In the genomic region with DNA sequence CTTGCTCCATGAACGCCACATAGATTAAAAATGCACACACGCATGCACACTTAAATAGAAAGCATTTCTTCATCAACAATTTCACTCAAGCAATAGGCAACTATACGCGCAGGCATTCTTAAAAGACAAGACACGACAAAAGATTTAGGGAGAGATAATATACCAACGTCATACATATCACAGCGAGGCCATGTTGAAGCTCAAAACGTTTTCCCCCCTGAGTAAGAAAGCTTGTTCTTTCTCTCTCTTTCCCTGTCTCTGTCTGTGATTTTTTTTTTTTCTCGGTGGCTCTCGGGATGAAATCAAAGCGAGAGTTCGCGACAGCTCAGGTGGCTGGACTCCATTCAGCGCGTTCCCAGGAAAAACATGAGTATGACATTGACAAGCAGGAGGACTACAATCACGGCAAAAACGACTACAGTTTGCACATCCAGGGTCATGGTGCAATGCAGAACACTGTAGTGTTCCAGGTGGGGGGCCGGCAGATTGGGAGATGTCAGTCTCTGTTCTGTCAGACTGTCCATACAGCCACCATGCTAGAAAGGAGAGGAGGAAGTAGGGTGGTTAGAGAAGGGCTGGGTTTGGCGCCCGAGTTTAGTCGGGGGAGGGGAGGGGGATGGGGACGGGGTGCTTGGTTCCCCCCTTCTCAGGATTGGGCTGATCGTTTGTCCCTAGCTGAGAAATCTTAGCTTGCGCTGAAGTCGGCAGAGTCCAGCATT, we compare ENCODE assay signal across 8 cellular contexts. TPM values are rescaled to one million over a fixed set of nuclear protein-coding genes. Genes with fewer than 3 reads are reported as not detected.
A peak's percentile ranks its signal among the peaks of the same experiment; 100 is the strongest.
DNase-seq lines count a peak whose midpoint lies in the region; ATAC-seq and TF ChIP-seq lines count a peak whose summit lies in the region.

No MANE protein-coding gene starts in this region.

- H3K27me3 ChIP-seq in Peyer's patch (no peaks in the 10 kb centered on the region), ascending aorta (no peaks in the 10 kb centered on the region)

- intact Hi-C loops in ascending aorta (cut with DNase I): loop anchor here (2.0 to 5.0 kb wide), 3 partner anchors 97 to 451 kb away; a partner anchor contains a TSS

- H3K4me3 ChIP-seq in Peyer's patch (peak overlapping the region; percentile 58 to 77 (median 68)), ascending aorta (peak overlapping the region; percentile 61 to 71)

- H3K36me3 ChIP-seq in Peyer's patch (no peaks in the 10 kb centered on the region), ascending aorta (no peaks in the 10 kb centered on the region)

- DNase-seq in NCI-H1105 treated with DMSO at 0.1 percent for 48 hours (lab: John Stamatoyannopoulos, UW) (peak; percentile 19), NCI-H1105 (lab: John Stamatoyannopoulos, UW) (no peak), Peyer's patch (peak in 2 of 3 donors; percentile 26 to 52), ascending aorta (ENCODE audit: low spot score in 2 of 2) (no peak), iris pigment epithelial cell (ENCODE audit: low read depth) (peak; percentile 26), NCI-H345 (lab: John Stamatoyannopoulos, UW) (no peak)
- peak; percentile 2 to 4 for DNase-seq in stimulated activated CD4-positive, alpha-beta T cell treated with anti-CD3 and anti-CD28 coated beads, Interleukin-2, amount 100 ng/mL, for 48 hours

- ATAC-seq in HG02840 (IDR thresholded peaks at IDR 0.05; ENCODE audit: low FRiP score, unreplicated experiment): peak; percentile 31

- H3K4me1 ChIP-seq in Peyer's patch (no peaks in the 10 kb centered on the region), ascending aorta (no peaks in the 10 kb centered on the region)

- H3K9me3 ChIP-seq in Peyer's patch (no peaks in the 10 kb centered on the region), ascending aorta (no peaks in the 10 kb centered on the region)

- TF ChIP-seq POLR2A in Peyer's patch (IDR thresholded peaks at IDR 0.05): no peak

- H3K27ac ChIP-seq in Peyer's patch (peak overlapping the region; percentile 86 to 94 (median 92)), ascending aorta (peak overlapping the region; percentile 89 to 91)

- TF ChIP-seq CTCF in Peyer's patch (IDR thresholded peaks at IDR 0.05) (no peak), ascending aorta (IDR thresholded peaks at IDR 0.05) (no peak)

RNA-seq across cellular contexts. Expression of a gene that starts 30.7 kb away (rescaled TPM):
- 10 to 100 TPM; 24.7 to 39.6 (median 30.3) TPM for total RNA-seq in Peyer's patch
- 28.6 TPM for total RNA-seq in ascending aorta

Comparison
In these comparisons a context has a peak if more than half of its experiments do, and no peak if none do; other contexts are left out.
1. DNase-seq: peak in NCI-H1105 treated with DMSO at 0.1 percent for 48 hours (single experiment), Peyer's patch (2 of 3), iris pigment epithelial cell (single experiment) and stimulated activated CD4-positive, alpha-beta T cell treated with anti-CD3 and anti-CD28 coated beads, Interleukin-2, amount 100 ng/mL, for 48 hours (2 of 2); none in NCI-H1105 (single experiment), ascending aorta (0 of 2) and NCI-H345 (single experiment).